Comparison of ENCODE assay signal across 8 cellular contexts in the genomic region with DNA sequence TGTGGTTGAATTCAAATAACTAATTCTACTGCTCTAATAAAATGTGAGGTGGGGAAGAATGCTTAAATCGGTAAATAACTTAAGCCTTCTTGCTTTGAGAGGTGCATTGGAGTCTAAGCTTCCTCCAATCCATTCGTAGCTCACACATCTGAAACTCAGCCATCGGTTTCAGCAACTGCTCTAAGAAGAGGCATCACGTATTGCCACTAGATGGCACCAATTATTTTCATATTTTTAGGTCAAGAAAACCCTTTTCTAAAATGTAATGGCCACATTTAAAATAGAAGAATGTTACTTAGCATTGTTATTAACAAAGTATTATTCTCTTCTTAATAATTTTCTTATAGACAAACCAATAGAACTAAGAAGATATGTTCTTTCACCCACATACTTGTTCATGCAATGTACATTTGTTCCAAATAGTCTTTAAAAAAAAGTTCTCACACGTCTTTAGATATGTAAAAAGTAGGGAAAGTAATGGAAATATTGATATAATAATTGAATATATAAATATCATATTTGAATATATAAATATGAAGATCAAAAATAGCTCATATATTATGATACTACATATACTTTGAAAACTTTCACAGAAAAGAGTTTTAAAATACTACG.
DNase-seq lines count a peak whose midpoint lies in the region; ATAC-seq, FAIRE-seq and TF ChIP-seq lines count a peak whose summit lies in the region.

No MANE protein-coding gene starts in this region.

- no peaks in the 10 kb centered on the region for H3K4me1 Mint-ChIP-seq in type B pancreatic cell (ENCODE audit: unreplicated experiment)
- H3K4me1 Mint-ChIP-seq in natural killer cell treated with Interleukin-12 subunit alpha and Interleukin-12 subunit beta and Interleukin-15 and Interleukin-18, amount 100 ng/mL, for 72 hours (ENCODE audit: low read depth in 2 of 2), result no peaks in the 10 kb centered on the region

- H3K4me3 Mint-ChIP-seq in type B pancreatic cell, result no peak overlapping the region
- no peak overlapping the region for H3K4me3 Mint-ChIP-seq in natural killer cell treated with Interleukin-12 subunit alpha and Interleukin-12 subunit beta and Interleukin-15 and Interleukin-18, amount 100 ng/mL, for 72 hours

- H3K4me3 ChIP-seq in fibroblast of pulmonary artery (replicated peaks; ENCODE audit: low read depth, low read length), result no peak overlapping the region

- H3K27me3 Mint-ChIP-seq in type B pancreatic cell, result peaks cover 7% of the 10 kb centered on the region
- H3K27me3 Mint-ChIP-seq in natural killer cell treated with Interleukin-12 subunit alpha and Interleukin-12 subunit beta and Interleukin-15 and Interleukin-18, amount 100 ng/mL, for 72 hours, result no peaks in the 10 kb centered on the region

- no peaks in the 10 kb centered on the region for H3K9me3 Mint-ChIP-seq in type B pancreatic cell
- peaks cover 4% of the 10 kb centered on the region for H3K9me3 Mint-ChIP-seq in natural killer cell treated with Interleukin-12 subunit alpha and Interleukin-12 subunit beta and Interleukin-15 and Interleukin-18, amount 100 ng/mL, for 72 hours

- DNase-seq in RCC 7860 (ENCODE audit: low spot score) (no peak), fibroblast of pulmonary artery (ENCODE audit: low read depth) (peak; percentile 52), type B pancreatic cell (ENCODE audit: extremely low spot score, unreplicated experiment) (no peak)
- DNase-seq in activated CD8-positive, alpha-beta memory T cell treated with anti-CD3 and anti-CD28 coated beads for 24 hours, result no peak
- no peak for DNase-seq in natural killer cell treated with Interleukin-12 subunit alpha and Interleukin-12 subunit beta and Interleukin-15 and Interleukin-18, amount 100 ng/mL, for 72 hours (ENCODE audit: low spot score)

- no peaks in the 10 kb centered on the region for H3K36me3 Mint-ChIP-seq in type B pancreatic cell
- H3K36me3 Mint-ChIP-seq in natural killer cell treated with Interleukin-12 subunit alpha and Interleukin-12 subunit beta and Interleukin-15 and Interleukin-18, amount 100 ng/mL, for 72 hours, result no peaks in the 10 kb centered on the region

- peak; percentile 26 for FAIRE-seq in RCC 7860 (lab: Jason Lieb, UNC)

- TF ChIP-seq CTCF in GM12874 (IDR thresholded peaks at IDR 0.05; ENCODE audit: insufficient read depth, low read depth, low read length) (peak; percentile 44; the same call in 1 of the 2 replicates), LNCAP (IDR thresholded peaks at IDR 0.05) (peak; percentile 73), fibroblast of pulmonary artery (IDR thresholded peaks at IDR 0.05; ENCODE audit: low read length, missing control alignments) (peak; percentile 75), type B pancreatic cell (conservative IDR thresholded peaks at IDR 0.05) (peak; percentile 84)

- no peak overlapping the region for H3K27ac Mint-ChIP-seq in type B pancreatic cell
- no peak overlapping the region for H3K27ac Mint-ChIP-seq in natural killer cell treated with Interleukin-12 subunit alpha and Interleukin-12 subunit beta and Interleukin-15 and Interleukin-18, amount 100 ng/mL, for 72 hours

- no peak for ATAC-seq in natural killer cell treated with Interleukin-12 subunit alpha and Interleukin-12 subunit beta and Interleukin-15 and Interleukin-18, amount 100 ng/mL, for 72 hours
- no peak for ATAC-seq in GM21390 (IDR thresholded peaks at IDR 0.05; ENCODE audit: unreplicated experiment)
